Comparison of ENCODE assay signal across 8 cellular contexts in the genomic region with DNA sequence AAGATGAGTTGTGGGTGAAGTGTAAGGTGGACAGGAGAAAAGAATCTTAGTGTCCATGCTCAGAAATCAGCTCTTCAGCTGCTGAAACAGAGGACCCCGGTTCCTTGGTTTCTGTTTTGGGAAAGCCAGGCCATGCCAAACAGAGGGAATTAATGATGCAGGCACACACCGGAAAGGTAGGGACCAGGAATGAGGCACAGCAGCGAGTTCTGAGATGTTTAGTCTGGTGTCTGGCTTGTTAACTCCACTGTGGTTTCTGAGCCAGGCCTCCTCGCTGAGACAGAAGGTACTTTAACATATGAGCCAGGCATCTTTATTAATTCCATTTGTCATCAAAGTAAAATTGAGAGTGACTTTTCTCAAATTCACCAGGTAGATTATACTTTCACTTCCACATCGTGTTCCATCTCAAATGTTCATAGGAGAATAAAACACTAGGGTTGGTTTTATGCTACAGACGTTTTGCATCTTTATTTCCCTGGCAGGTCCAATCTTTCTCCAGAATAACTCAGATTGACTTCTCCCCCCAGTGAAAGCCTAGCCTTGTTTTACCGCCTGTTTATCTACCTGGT. TPM values are rescaled to one million over a fixed set of nuclear protein-coding genes. Genes with fewer than 3 reads are reported as not detected.
A peak's percentile ranks its signal among the peaks of the same experiment; 100 is the strongest.
DNase-seq lines count a peak whose midpoint lies in the region; ATAC-seq and TF ChIP-seq lines count a peak whose summit lies in the region.

No MANE protein-coding gene starts in this region.

- TF ChIP-seq CTCF in heart right ventricle (IDR thresholded peaks at IDR 0.05) (no peak), right lobe of liver (IDR thresholded peaks at IDR 0.05) (no peak)

- no peaks in the 10 kb centered on the region for H3K27me3 Mint-ChIP-seq in activated naive CD4-positive, alpha-beta T cell treated with anti-CD3 and anti-CD28 coated beads, Interleukin-2, amount 10 ng/mL, durations not matched to agents 7 days and 5 days

- no peaks in the 10 kb centered on the region for H3K9me3 Mint-ChIP-seq in activated naive CD4-positive, alpha-beta T cell treated with anti-CD3 and anti-CD28 coated beads, Interleukin-2, amount 10 ng/mL, durations not matched to agents 7 days and 5 days

- intact Hi-C loops in heart right ventricle (cut with DNase I) = loop anchor here in 8 of 10 donors (5.0 to 10.0 kb wide), 6 partner anchors 37 to 143 kb away; no protein-coding TSS in a partner anchor
- intact Hi-C loops in Right ventricle myocardium superior (cut with DNase I) = no loop called here
- intact Hi-C loops in right lobe of liver (cut with DNase I) = no loop called here

- no peak for ATAC-seq in heart right ventricle
- no peak for ATAC-seq in Right ventricle myocardium superior (ENCODE audit: poor library complexity)
- ATAC-seq in right lobe of liver = no peak
- peak; percentile 50 for ATAC-seq in stimulated activated naive CD8-positive, alpha-beta T cell treated with anti-CD3 and anti-CD28 coated beads, Interleukin-15, Interleukin-2, amounts not matched to agents 100 U/mL and 50 U/mL, for 24 hours
- ATAC-seq in GM21786 (IDR thresholded peaks at IDR 0.05; ENCODE audit: unreplicated experiment) = no peak

- H3K27ac Mint-ChIP-seq in activated naive CD4-positive, alpha-beta T cell treated with anti-CD3 and anti-CD28 coated beads, Interleukin-2, amount 10 ng/mL, durations not matched to agents 7 days and 5 days = peak overlapping the region; percentile 94

- DNase-seq in heart right ventricle (no peak), Right ventricle myocardium superior (no peak), right lobe of liver (no peak), NCI-H510A treated with DMSO at 0.1 percent for 48 hours (lab: John Stamatoyannopoulos, UW) (no peak), ACHN (no peak)
- peak; percentile 43 for DNase-seq in activated naive CD4-positive, alpha-beta T cell treated with anti-CD3 and anti-CD28 coated beads, Interleukin-2, amount 10 ng/mL, durations not matched to agents 7 days and 5 days
- peak; percentile 46 for DNase-seq in stimulated activated naive CD8-positive, alpha-beta T cell treated with anti-CD3 and anti-CD28 coated beads, Interleukin-15, Interleukin-2, amounts not matched to agents 100 U/mL and 50 U/mL, for 24 hours

- H3K9me3 ChIP-seq in heart right ventricle = no peaks in the 10 kb centered on the region
- no peaks in the 10 kb centered on the region for H3K9me3 ChIP-seq in right lobe of liver

- peaks cover 0 to 39% (median 17%) of the 10 kb centered on the region in 9 donors for H3K4me1 ChIP-seq in heart right ventricle
- H3K4me1 ChIP-seq in right lobe of liver = peaks cover 0 to 28% (median 10%) of the 10 kb centered on the region in 4 donors

- WGBS in heart right ventricle, 2 donors = 66 to 75% methylated on average over 7 of the region's 7 CpGs
- WGBS in right lobe of liver (ENCODE audit: insufficient coverage, low coverage, low lambda C conversion rate, missing lambda C conversion rate) = 54% methylated on average over 7 of the region's 7 CpGs

- H3K4me1 Mint-ChIP-seq in activated naive CD4-positive, alpha-beta T cell treated with anti-CD3 and anti-CD28 coated beads, Interleukin-2, amount 10 ng/mL, durations not matched to agents 7 days and 5 days = peaks cover 59% of the 10 kb centered on the region

- peaks cover 0 to 28% (median 0%) of the 10 kb centered on the region in 9 donors for H3K36me3 ChIP-seq in heart right ventricle
- no peaks in the 10 kb centered on the region for H3K36me3 ChIP-seq in right lobe of liver

- no peaks in the 10 kb centered on the region for H3K27me3 ChIP-seq in heart right ventricle
- no peaks in the 10 kb centered on the region for H3K27me3 ChIP-seq in right lobe of liver

- H3K4me3 Mint-ChIP-seq in activated naive CD4-positive, alpha-beta T cell treated with anti-CD3 and anti-CD28 coated beads, Interleukin-2, amount 10 ng/mL, durations not matched to agents 7 days and 5 days = peak overlapping the region; percentile 94

- in situ Hi-C loops in ACHN (cut with HindIII; ENCODE audit: low pct_ligation_motif_present, low pct_unique_long_range_greater_than_20kb, low sequenced_read_pairs) = no loop called here

- H3K4me3 ChIP-seq in heart right ventricle = peak overlapping the region in 9 of 10 donors; percentile 59 to 86 (median 73)
- peak overlapping the region; percentile 72 to 79 (median 79) for H3K4me3 ChIP-seq in right lobe of liver

- peaks cover 31% of the 10 kb centered on the region for H3K36me3 Mint-ChIP-seq in activated naive CD4-positive, alpha-beta T cell treated with anti-CD3 and anti-CD28 coated beads, Interleukin-2, amount 10 ng/mL, durations not matched to agents 7 days and 5 days

- H3K27ac ChIP-seq in heart right ventricle (peak overlapping the region in 8 of 10 donors; percentile 63 to 89 (median 74)), right lobe of liver (peak overlapping the region in 2 of 3 donors; percentile 86 to 92)

- no peak for TF ChIP-seq POLR2A in right lobe of liver (IDR thresholded peaks at IDR 0.05)

- CTCF ChIA-PET in activated naive CD4-positive, alpha-beta T cell treated with anti-CD3 and anti-CD28 coated beads, Interleukin-2, amount 10 ng/mL, durations not matched to agents 7 days and 5 days (lab: Charles Lee) = interaction anchor here (1.3 to 3.2 kb wide), 6 partner anchors 40 to 146 kb away, joined by 3 to 15 read pairs (median 9); no protein-coding TSS in a partner anchor

RNA-seq across cellular contexts. Expression of gene LRRC8D, which starts 23.5 kb away (rescaled TPM):
- total RNA-seq in heart right ventricle = 1 to 10 TPM; 5.1 to 8.2 (median 6.6) TPM
- polyA plus RNA-seq in heart right ventricle = 10 to 100 TPM in 1 of 2 donors, 1 to 10 TPM in 1; 3.0 to 11.0 TPM
- total RNA-seq in Right ventricle myocardium superior = 5.1 TPM
- 10 to 100 TPM; 11.5 to 22.1 (median 19.3) TPM for total RNA-seq in right lobe of liver

Comparison
In these comparisons a context has a peak if more than half of its experiments do, and no peak if none do; other contexts are left out.
1. intact Hi-C loops: an anchor here in heart right ventricle (5.0 to 10.0 kb wide); none called in Right ventricle myocardium superior and right lobe of liver.
2. DNase-seq: peak in activated naive CD4-positive, alpha-beta T cell treated with anti-CD3 and anti-CD28 coated beads, Interleukin-2, amount 10 ng/mL, durations not matched to agents 7 days and 5 days (single experiment) and stimulated activated naive CD8-positive, alpha-beta T cell treated with anti-CD3 and anti-CD28 coated beads, Interleukin-15, Interleukin-2, amounts not matched to agents 100 U/mL and 50 U/mL, for 24 hours (single experiment); none in heart right ventricle (0 of 2), Right ventricle myocardium superior (single experiment), right lobe of liver (0 of 3), NCI-H510A treated with DMSO at 0.1 percent for 48 hours (single experiment) and ACHN (single experiment).